20 cellular contexts compared by ENCODE assay signal in the genomic region with DNA sequence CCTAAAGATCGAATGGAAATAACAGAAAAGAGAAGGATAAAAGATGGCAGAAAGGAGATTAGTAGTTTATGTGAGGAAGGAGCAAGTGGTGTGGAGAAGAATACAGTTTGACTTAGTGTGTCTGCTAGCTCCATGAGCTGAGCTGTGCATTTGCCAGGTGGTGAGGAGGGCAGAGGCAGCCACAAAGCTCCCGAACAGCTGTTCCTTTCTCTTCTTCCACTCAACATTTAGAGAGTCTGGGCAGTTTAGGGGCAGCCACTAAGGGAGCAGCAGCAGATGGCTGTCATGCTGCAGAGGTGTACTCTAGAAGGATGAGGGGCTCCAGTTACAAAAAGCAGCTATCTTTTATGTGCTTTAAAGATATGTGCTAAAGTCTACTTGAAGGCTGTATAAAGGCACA.
DNase-seq lines count a peak whose midpoint lies in the region; ATAC-seq and TF ChIP-seq lines count a peak whose summit lies in the region.
"Had no signal": no experiment of that assay in that cellular context is flagged by ENCODE, and none has a peak within 500 bp of the region (broad histone marks: within the 10 kb centered on the region; RNA-seq: fewer than 3 reads in every experiment).

No MANE protein-coding gene starts in this region.

- H3K79me2 ChIP-seq in hepatocyte, result no peaks in the 10 kb centered on the region

- CTCF ChIA-PET in naive thymus-derived CD4-positive, alpha-beta T cell (lab: Charles Lee), result no interaction called here

- H3K4me3 ChIP-seq in HAP-1 (no peak overlapping the region), hepatocyte (no peak overlapping the region)
- H3K4me3 ChIP-seq in naive thymus-derived CD4-positive, alpha-beta T cell (ENCODE audit: low read length), result no peak overlapping the region
- H3K4me3 ChIP-seq: body of pancreas, left lung, prostate gland had no signal

- 76% methylated on average over 2 of the region's 2 CpGs for WGBS in hepatocyte (ENCODE audit: low lambda C conversion rate, missing lambda C conversion rate)

- no peak overlapping the region for H3K4me2 ChIP-seq in hepatocyte

- H3K4me1 Mint-ChIP-seq in glutamatergic neuron (ENCODE audit: low read depth, unreplicated experiment), result peaks cover 44% of the 10 kb centered on the region
- no peaks in the 10 kb centered on the region for H3K4me1 Mint-ChIP-seq in naive thymus-derived CD4-positive, alpha-beta T cell
- H3K4me1 Mint-ChIP-seq: activated CD4-positive, alpha-beta memory T cell treated with anti-CD3 and anti-CD28 coated beads, Interleukin-2, amount 10 ng/mL, durations not matched to agents 7 days and 5 days; natural killer cell; stimulated activated naive CD8-positive, alpha-beta T cell treated with anti-CD3 and anti-CD28 coated beads, Interleukin-15, amount 100 ng/mL, for 72 hours had no signal

- H3K27me3 Mint-ChIP-seq in glutamatergic neuron (ENCODE audit: unreplicated experiment), result peaks cover 4% of the 10 kb centered on the region
- H3K27me3 Mint-ChIP-seq in naive thymus-derived CD4-positive, alpha-beta T cell, result no peaks in the 10 kb centered on the region
- H3K27me3 Mint-ChIP-seq: activated CD4-positive, alpha-beta memory T cell treated with anti-CD3 and anti-CD28 coated beads, Interleukin-2, amount 10 ng/mL, durations not matched to agents 7 days and 5 days; activated naive CD8-positive, alpha-beta T cell; stimulated activated naive CD8-positive, alpha-beta T cell treated with anti-CD3 and anti-CD28 coated beads, Interleukin-15, amount 100 ng/mL, for 72 hours had no signal

- peak overlapping the region; percentile 65 for H3K4me3 Mint-ChIP-seq in glutamatergic neuron (ENCODE audit: unreplicated experiment)
- H3K4me3 Mint-ChIP-seq in naive thymus-derived CD4-positive, alpha-beta T cell, result no peak overlapping the region
- H3K4me3 Mint-ChIP-seq: activated CD4-positive, alpha-beta memory T cell treated with anti-CD3 and anti-CD28 coated beads, Interleukin-2, amount 10 ng/mL, durations not matched to agents 7 days and 5 days; activated naive CD8-positive, alpha-beta T cell; activated T-cell treated with anti-CD3 and anti-CD28 coated beads, Interleukin-2, amount 50 U/mL, for 72 hours; natural killer cell; stimulated activated naive CD8-positive, alpha-beta T cell treated with anti-CD3 and anti-CD28 coated beads, Interleukin-15, amount 100 ng/mL, for 72 hours had no signal

- H3K4me1 ChIP-seq in HAP-1 (no peaks in the 10 kb centered on the region), hepatocyte (ENCODE audit: insufficient read depth) (no peaks in the 10 kb centered on the region)
- H3K4me1 ChIP-seq in naive thymus-derived CD4-positive, alpha-beta T cell (ENCODE audit: control insufficient read depth in 2 of 2, insufficient read depth in 2 of 2, low read length in 2 of 2), result no peaks in the 10 kb centered on the region
- H3K4me1 ChIP-seq: body of pancreas, left lung, prostate gland had no signal

- H3K9me3 Mint-ChIP-seq in glutamatergic neuron (ENCODE audit: unreplicated experiment), result peaks cover 5% of the 10 kb centered on the region
- H3K9me3 Mint-ChIP-seq in naive thymus-derived CD4-positive, alpha-beta T cell, result peaks cover 0 to 21% (median 4%) of the 10 kb centered on the region in 11 donors
- H3K9me3 Mint-ChIP-seq: activated CD4-positive, alpha-beta memory T cell treated with anti-CD3 and anti-CD28 coated beads, Interleukin-2, amount 10 ng/mL, durations not matched to agents 7 days and 5 days had no signal

- no peak overlapping the region for H2AFZ ChIP-seq in hepatocyte

- H3K27me3 ChIP-seq in HAP-1 (ENCODE audit: low read depth) (no peaks in the 10 kb centered on the region), hepatocyte (no peaks in the 10 kb centered on the region)
- no peaks in the 10 kb centered on the region for H3K27me3 ChIP-seq in naive thymus-derived CD4-positive, alpha-beta T cell (ENCODE audit: control insufficient read depth in 2 of 2, insufficient read depth in 2 of 2, low read length in 2 of 2)
- H3K27me3 ChIP-seq: body of pancreas, foreskin keratinocyte, left lung had no signal

- POLR2A ChIA-PET in naive thymus-derived CD4-positive, alpha-beta T cell (lab: Charles Lee), result no interaction called here

- no peaks in the 10 kb centered on the region for H3K36me3 ChIP-seq in HAP-1 (replicated peaks)
- no peaks in the 10 kb centered on the region for H3K36me3 ChIP-seq in naive thymus-derived CD4-positive, alpha-beta T cell (ENCODE audit: control insufficient read depth in 2 of 3, insufficient read depth in 3 of 3, low read length in 3 of 3)
- no peaks in the 10 kb centered on the region for H3K36me3 ChIP-seq in hepatocyte (replicated peaks; ENCODE audit: insufficient read depth, low read depth)
- H3K36me3 ChIP-seq: left lung, prostate gland had no signal

- H3K9me3 ChIP-seq in HAP-1 (no peaks in the 10 kb centered on the region), hepatocyte (ENCODE audit: low read depth) (no peaks in the 10 kb centered on the region)
- H3K9me3 ChIP-seq in naive thymus-derived CD4-positive, alpha-beta T cell (ENCODE audit: control insufficient read depth in 2 of 3, low read length in 3 of 3), result no peaks in the 10 kb centered on the region
- H3K9me3 ChIP-seq: body of pancreas, left lung, prostate gland had no signal

- DNase-seq in DMS 273 treated with DMSO at 0.1 percent for 48 hours (lab: John Stamatoyannopoulos, UW) (peak; percentile 78), NCI-H1092 (lab: John Stamatoyannopoulos, UW) (peak; percentile 92), NCI-H345 treated with DMSO at 0.1 percent for 48 hours (lab: John Stamatoyannopoulos, UW; ENCODE audit: unreplicated experiment) (peak; percentile 72), glutamatergic neuron (peak; percentile 49), HAP-1 (ENCODE audit: low spot score in 2 of 2) (no peak), hepatocyte (ENCODE audit: low spot score) (no peak)
- DNase-seq in naive thymus-derived CD4-positive, alpha-beta T cell, result no peak
- DNase-seq: activated CD4-positive, alpha-beta memory T cell treated with anti-CD3 and anti-CD28 coated beads, Interleukin-2, amount 10 ng/mL, durations not matched to agents 7 days and 5 days; activated T-cell treated with anti-CD3 and anti-CD28 coated beads, Interleukin-2, amount 50 U/mL, for 72 hours; body of pancreas; cortex of kidney; foreskin keratinocyte; left lung; natural killer cell; NCI-H526; stimulated activated CD4-positive, alpha-beta T cell treated with anti-CD3 and anti-CD28 coated beads, Interleukin-12 subunit alpha, Interleukin-12 subunit beta, amount 100 ng/mL, for 4 hours; stimulated activated naive CD8-positive, alpha-beta T cell treated with anti-CD3 and anti-CD28 coated beads, Interleukin-15, amount 100 ng/mL, for 72 hours had no signal

- peak overlapping the region; percentile 91 for H3K27ac Mint-ChIP-seq in glutamatergic neuron (ENCODE audit: unreplicated experiment)
- no peak overlapping the region for H3K27ac Mint-ChIP-seq in naive thymus-derived CD4-positive, alpha-beta T cell
- H3K27ac Mint-ChIP-seq: activated CD4-positive, alpha-beta memory T cell treated with anti-CD3 and anti-CD28 coated beads, Interleukin-2, amount 10 ng/mL, durations not matched to agents 7 days and 5 days; activated naive CD8-positive, alpha-beta T cell; activated T-cell treated with anti-CD3 and anti-CD28 coated beads, Interleukin-2, amount 50 U/mL, for 72 hours; natural killer cell; stimulated activated naive CD8-positive, alpha-beta T cell treated with anti-CD3 and anti-CD28 coated beads, Interleukin-15, amount 100 ng/mL, for 72 hours had no signal

- H3K36me3 Mint-ChIP-seq in glutamatergic neuron (ENCODE audit: unreplicated experiment), result no peaks in the 10 kb centered on the region
- no peaks in the 10 kb centered on the region for H3K36me3 Mint-ChIP-seq in naive thymus-derived CD4-positive, alpha-beta T cell
- H3K36me3 Mint-ChIP-seq: activated naive CD8-positive, alpha-beta T cell; natural killer cell had no signal

- no peaks in the 10 kb centered on the region for H4K20me1 ChIP-seq in hepatocyte (ENCODE audit: insufficient read depth, poor library complexity, severe bottlenecking)

- H3K9me2 ChIP-seq in hepatocyte (replicated peaks; ENCODE audit: insufficient read depth), result no peaks in the 10 kb centered on the region

- in situ Hi-C loops in HAP-1 (cut with MboI; ENCODE audit: low sequenced_read_pairs), result no loop called here

- no peak overlapping the region for H3K27ac ChIP-seq in naive thymus-derived CD4-positive, alpha-beta T cell (ENCODE audit: low read depth, low read length)
- no peak overlapping the region for H3K27ac ChIP-seq in hepatocyte
- H3K27ac ChIP-seq: body of pancreas, foreskin keratinocyte, left lung, prostate gland had no signal

- intact Hi-C loops in naive thymus-derived CD4-positive, alpha-beta T cell (cut with micrococcal nuclease), result no loop called here

- ATAC-seq in naive thymus-derived CD4-positive, alpha-beta T cell, result no peak
- no peak for ATAC-seq in HG03097 (IDR thresholded peaks at IDR 0.05; ENCODE audit: low FRiP score, unreplicated experiment)
- ATAC-seq: activated T-cell treated with anti-CD3 and anti-CD28 coated beads, Interleukin-2, amount 50 U/mL, for 72 hours; body of pancreas; foreskin keratinocyte; left lung; natural killer cell; stimulated activated naive CD8-positive, alpha-beta T cell treated with anti-CD3 and anti-CD28 coated beads, Interleukin-15, amount 100 ng/mL, for 72 hours had no signal

- TF ChIP-seq CTCF in glutamatergic neuron (IDR thresholded peaks at IDR 0.05; ENCODE audit: partially characterized antibody, unreplicated experiment), result no peak
- no peak for TF ChIP-seq CTCF in hepatocyte (IDR thresholded peaks at IDR 0.05; ENCODE audit: poor library complexity)

Comparison
In these comparisons a context has a peak if more than half of its experiments do, and no peak if none do; other contexts are left out.
1. DNase-seq: peak in DMS 273 treated with DMSO at 0.1 percent for 48 hours (single experiment), NCI-H1092 (single experiment), NCI-H345 treated with DMSO at 0.1 percent for 48 hours (single experiment) and glutamatergic neuron (single experiment); none in HAP-1 (0 of 2), naive thymus-derived CD4-positive, alpha-beta T cell (0 of 9) and hepatocyte (single experiment).